ENCODE assay signal across 8 cellular contexts in genomic region chr5:73792687-73793320, GRCh38.
DNase-seq lines count a peak whose midpoint lies in the region; ATAC-seq, FAIRE-seq and TF ChIP-seq lines count a peak whose summit lies in the region.

No MANE protein-coding gene starts in this region.

- TF ChIP-seq RAD21 in Ishikawa (IDR thresholded peaks at IDR 0.05; ENCODE audit: low read depth): peak; percentile 99

- DNase-seq in A172 (ENCODE audit: low spot score) (peak; percentile 71), RPMI8226 (peak; percentile 68), foreskin melanocyte (peak; percentile 70), pancreas (peak; percentile 40 to 82 (median 74)), ureter (ENCODE audit: low spot score) (peak; percentile 78)
- peak; percentile 28 for DNase-seq in activated T-helper 9 cell treated with anti-CD3 and anti-CD28 coated beads, Interleukin-2, amount 50 U/mL, for 16 hours (ENCODE audit: low read depth)

- peaks cover 0 to 6% (median 0%) of the 10 kb centered on the region in 3 donors for H3K36me3 ChIP-seq in pancreas

- peak; percentile 88 to 94 (median 94) for ATAC-seq in pancreas

- 0 to 6% methylated on average over 2 of the region's 2 CpGs for WGBS in pancreas, 2 donors

- intact Hi-C loops in pancreas (cut with DNase I): loop anchor here (5.0 to 10.0 kb wide), 3 partner anchors 201 to 208 kb away; no protein-coding TSS in a partner anchor

- H3K27ac ChIP-seq in pancreas: no peak overlapping the region

- no peak for TF ChIP-seq EP300 in Ishikawa (IDR thresholded peaks at IDR 0.05; ENCODE audit: borderline replicate concordance)

- TF ChIP-seq CTCF in GM12874 (IDR thresholded peaks at IDR 0.05; ENCODE audit: insufficient read depth, low read depth, low read length) (peak; percentile 92), pancreas (IDR thresholded peaks at IDR 0.05) (peak; percentile 83 to 94 (median 91))

- no peak overlapping the region for H3K4me3 ChIP-seq in pancreas

- no peaks in the 10 kb centered on the region for H3K27me3 ChIP-seq in pancreas

- peak; percentile 29 for FAIRE-seq in pancreas (lab: Jason Lieb, UNC)

- H3K9me3 ChIP-seq in pancreas: no peaks in the 10 kb centered on the region

- peaks cover 0 to 12% (median 5%) of the 10 kb centered on the region in 3 donors for H3K4me1 ChIP-seq in pancreas

TF ChIP-seq in Ishikawa, 13 proteins besides CTCF, POLR2A, EP300 and RAD21:
- no peak for TF ChIP-seq TCF12 (IDR thresholded peaks at IDR 0.05; ENCODE audit: low read depth)
- no peak for TF ChIP-seq NFIC (IDR thresholded peaks at IDR 0.05)
- TF ChIP-seq EGR1 (IDR thresholded peaks at IDR 0.05): no peak
- peak; percentile 61; the same call in 1 of the 2 replicates for TF ChIP-seq TEAD4 (IDR thresholded peaks at IDR 0.05)
- no peak for TF ChIP-seq ZBTB7A (IDR thresholded peaks at IDR 0.05; ENCODE audit: low read depth)
- no peak for TF ChIP-seq USF1 (IDR thresholded peaks at IDR 0.05)
- TF ChIP-seq REST (IDR thresholded peaks at IDR 0.05; ENCODE audit: low read depth): no peak
- TF ChIP-seq CREB1 (IDR thresholded peaks at IDR 0.05; ENCODE audit: low read depth): no peak
- TF ChIP-seq MAX (IDR thresholded peaks at IDR 0.05): no peak
TF ChIP-seq in Ishikawa: peak in this region for 1.

Comparison
In these comparisons a context has a peak if more than half of its experiments do, and no peak if none do; other contexts are left out.
1. DNase-seq: peak in every context shown above with its lines; median percentile 78 in ureter; 74 in pancreas; 71 in A172; 70 in foreskin melanocyte; 68 in RPMI8226; 28 in activated T-helper 9 cell treated with anti-CD3 and anti-CD28 coated beads, Interleukin-2, amount 50 U/mL, for 16 hours.